Comparison of ENCODE assay signal across 8 cellular contexts in the genomic region with DNA sequence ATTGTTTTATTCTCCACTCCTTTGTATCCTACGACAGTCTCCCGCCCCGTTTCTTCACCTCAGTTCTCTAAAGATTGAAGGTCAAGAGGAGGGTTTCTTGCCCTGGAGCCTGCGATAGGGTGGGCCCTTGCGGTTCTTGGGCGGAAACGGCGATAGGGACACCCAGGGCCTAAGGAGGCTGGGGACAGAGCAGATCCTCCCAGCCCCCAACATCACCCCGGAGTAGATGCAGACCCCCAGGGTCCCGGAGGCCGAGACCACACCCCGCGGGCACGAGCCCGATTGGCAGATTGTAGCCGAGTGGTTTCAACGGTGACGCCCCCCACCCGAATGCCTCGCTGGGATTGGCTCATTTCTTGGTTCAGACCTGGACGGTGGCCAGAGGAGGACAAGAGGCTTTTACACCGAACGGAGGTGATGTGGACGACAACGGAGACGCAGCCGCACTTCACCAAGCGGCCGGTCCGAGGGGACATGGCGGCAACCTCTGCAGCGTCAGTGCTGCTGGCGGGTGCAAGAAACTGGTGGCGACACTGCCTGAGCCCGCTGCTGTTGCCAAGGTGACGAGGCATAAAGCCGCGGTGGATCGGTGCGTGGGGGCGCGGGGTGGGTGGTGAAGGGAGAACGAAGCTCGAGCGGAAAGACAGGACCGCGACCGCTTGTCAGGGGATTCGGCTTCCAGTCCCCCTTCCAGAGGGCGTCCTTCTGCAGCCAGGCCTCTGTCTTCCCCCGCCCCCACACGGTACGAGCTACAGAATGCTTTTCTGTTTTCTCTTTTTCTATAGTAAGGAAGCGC.
DNase-seq lines count a peak whose midpoint lies in the region; ATAC-seq and TF ChIP-seq lines count a peak whose summit lies in the region.

No MANE protein-coding gene starts in this region.

- no peak for TF ChIP-seq CTCF in coronary artery (IDR thresholded peaks at IDR 0.05)

- H3K4me3 ChIP-seq in ACC112 (ENCODE audit: low read depth, low read length) (peak overlapping the region; percentile 91), coronary artery (peak overlapping the region; percentile 96)

- peak; percentile 98 to 99 for DNase-seq in NCI-H524 (lab: John Stamatoyannopoulos, UW)
- DNase-seq in activated CD4-positive, alpha-beta T cell treated with anti-CD3 and anti-CD28 coated beads for 48 hours = peak; percentile 88
- DNase-seq in coronary artery (ENCODE audit: low spot score) = peak; percentile 86
- peak; percentile 99 for DNase-seq in left kidney (ENCODE audit: low read depth, low spot score)
- peak in 3 of 4 experiments; percentile 49 to 72 (median 53) for DNase-seq in stimulated activated CD4-positive, alpha-beta T cell treated with anti-CD3 and anti-CD28 coated beads, Interleukin-1b, Interleukin-23, amount 100 ng/mL, for 24 hours (ENCODE audit: low read depth in 4 of 4, low spot score in 1 of 4)

- H3K27ac ChIP-seq in ACC112 (ENCODE audit: low read depth, low read length) (no peak overlapping the region), coronary artery (peak overlapping the region; percentile 59 to 87)

- no peaks in the 10 kb centered on the region for H3K36me3 ChIP-seq in ACC112 (ENCODE audit: insufficient read depth, low read length)

- H3K79me2 ChIP-seq in ACC112 (ENCODE audit: control insufficient read depth, insufficient read depth, low read length, unreplicated experiment) = peaks cover 14% of the 10 kb centered on the region

- H3K27me3 ChIP-seq in ACC112 (ENCODE audit: insufficient read depth, low read length) = no peaks in the 10 kb centered on the region

- ATAC-seq in GM18870 (IDR thresholded peaks at IDR 0.05; ENCODE audit: unreplicated experiment) (peak; percentile 55), HG03432 (IDR thresholded peaks at IDR 0.05; ENCODE audit: unreplicated experiment) (peak; percentile 93)

- H2AFZ ChIP-seq in ACC112 (ENCODE audit: low read length, unreplicated experiment) = peak overlapping the region; percentile 99

- H3K4me1 ChIP-seq in ACC112 (ENCODE audit: control insufficient read depth, insufficient read depth, low read length, unreplicated experiment) = peaks cover 10% of the 10 kb centered on the region
